ENCODE assay signal across 10 cellular contexts in the genomic region with DNA sequence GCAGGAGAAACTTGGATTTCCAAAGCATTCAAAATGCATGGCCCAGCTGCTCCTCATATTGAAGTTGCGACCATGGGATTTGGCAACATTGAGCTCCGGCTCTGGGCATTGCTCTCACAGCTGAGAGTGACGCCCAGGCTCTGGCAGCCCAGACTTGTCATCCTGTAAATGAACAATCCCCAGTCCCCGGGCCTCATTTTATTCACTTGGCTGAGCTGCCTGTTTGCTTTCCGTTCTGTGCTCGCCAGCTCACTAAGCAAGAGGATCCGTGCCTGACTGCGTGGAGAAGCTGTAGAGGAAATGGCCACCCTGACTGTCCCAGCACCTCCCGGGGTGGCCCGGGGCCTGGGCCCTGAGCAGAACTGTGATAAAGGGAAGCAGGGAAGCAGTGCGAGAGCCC.
DNase-seq lines count a peak whose midpoint lies in the region; ATAC-seq and TF ChIP-seq lines count a peak whose summit lies in the region.
"Had no signal": no experiment of that assay in that cellular context is flagged by ENCODE, and none has a peak within 500 bp of the region (broad histone marks: within the 10 kb centered on the region; RNA-seq: fewer than 3 reads in every experiment).

No MANE protein-coding gene starts in this region.

- H2BK120ac ChIP-seq in mesendoderm (ENCODE audit: low read depth, low read length): no peak overlapping the region

- H3K4me1 ChIP-seq in HUES48 (ENCODE audit: control insufficient read depth, insufficient read depth, low read length): peaks cover 28% of the 10 kb centered on the region
- peaks cover 22 to 23% of the 10 kb centered on the region in 2 donors for H3K4me1 ChIP-seq in gastrocnemius medialis
- H3K4me1 ChIP-seq in mesendoderm (ENCODE audit: control insufficient read depth, low read depth, low read length): peaks cover 11% of the 10 kb centered on the region

- no peak overlapping the region for H3K4me3 Mint-ChIP-seq in immature natural killer cell

- peak; percentile 59 to 72 for ATAC-seq in gastrocnemius medialis
- no peak for ATAC-seq in GM19328 (IDR thresholded peaks at IDR 0.05; ENCODE audit: unreplicated experiment)
- no peak for ATAC-seq in HG03354 (IDR thresholded peaks at IDR 0.05; ENCODE audit: poor library complexity, severe bottlenecking, unreplicated experiment)

- intact Hi-C loops in gastrocnemius medialis (cut with DNase I; ENCODE audit: low total_unique reads): no loop called here

- H3K9me3 ChIP-seq in HUES48 (ENCODE audit: control insufficient read depth, insufficient read depth, low read length) (no peaks in the 10 kb centered on the region), gastrocnemius medialis (no peaks in the 10 kb centered on the region)

- TF ChIP-seq CTCF in coronary artery (IDR thresholded peaks at IDR 0.05): no peak
- no peak for TF ChIP-seq CTCF in gastrocnemius medialis (IDR thresholded peaks at IDR 0.05 in 4 of 5, conservative IDR thresholded peaks at IDR 0.05 in 1 of 5)

- H3K18ac ChIP-seq in mesendoderm (ENCODE audit: low read length): no peak overlapping the region

- H3K23ac ChIP-seq in mesendoderm (ENCODE audit: low read length): no peak overlapping the region

- no peak overlapping the region for H2BK5ac ChIP-seq in mesendoderm (ENCODE audit: low read length)

- H2BK15ac ChIP-seq in mesendoderm (replicated peaks; ENCODE audit: low read depth): no peak overlapping the region

- TF ChIP-seq POLR2A in gastrocnemius medialis (IDR thresholded peaks at IDR 0.05): no peak

- no peaks in the 10 kb centered on the region for H3K36me3 Mint-ChIP-seq in immature natural killer cell

- H3K36me3 ChIP-seq in HUES48 (ENCODE audit: control insufficient read depth, insufficient read depth, low read length) (no peaks in the 10 kb centered on the region), gastrocnemius medialis (no peaks in the 10 kb centered on the region), mesendoderm (ENCODE audit: control insufficient read depth, insufficient read depth, low read length) (no peaks in the 10 kb centered on the region)

- H3K4ac ChIP-seq in mesendoderm (ENCODE audit: low read depth, low read length): no peak overlapping the region

- H3K4me3 ChIP-seq in HUES48 (ENCODE audit: low read depth, low read length) (no peak overlapping the region), coronary artery (no peak overlapping the region), gastrocnemius medialis (no peak overlapping the region), mesendoderm (ENCODE audit: low read length) (no peak overlapping the region)

- H4K5ac ChIP-seq in mesendoderm (ENCODE audit: low read length): no peak overlapping the region

- peaks cover 0 to 6% (median 4%) of the 10 kb centered on the region in 3 donors for H3K27me3 Mint-ChIP-seq in immature natural killer cell (ENCODE audit: low read depth in 3 of 3)

- H2AK5ac ChIP-seq in mesendoderm (ENCODE audit: low read length): no peak overlapping the region

- no peak overlapping the region for H3K27ac Mint-ChIP-seq in immature natural killer cell

- no peak overlapping the region for H3K9ac ChIP-seq in HUES48 (ENCODE audit: low read depth, low read length)
- no peak overlapping the region for H3K9ac ChIP-seq in mesendoderm (ENCODE audit: low read length)

- in situ Hi-C loops in gastrocnemius medialis (cut with MboI; ENCODE audit: low sequenced_read_pairs in 4 of 4): loop anchor here in 2 of 4 donors (25.0 kb wide), 1 partner anchor 493 kb away; no protein-coding TSS in a partner anchor

- H3K27ac ChIP-seq in HUES48 (ENCODE audit: low read depth, low read length): peak overlapping the region; percentile 6
- peak overlapping the region; percentile 66 to 79 for H3K27ac ChIP-seq in coronary artery
- peak overlapping the region; percentile 3 to 70 (median 50) for H3K27ac ChIP-seq in gastrocnemius medialis
- no peak overlapping the region for H3K27ac ChIP-seq in mesendoderm (ENCODE audit: low read depth, low read length)

- no peaks in the 10 kb centered on the region for H3K4me1 Mint-ChIP-seq in immature natural killer cell

- WGBS in mesendoderm (ENCODE audit: extremely low coverage, insufficient coverage, low lambda C conversion rate): no CpG with 5 or more reads among the region's 11 CpGs

- no peak overlapping the region for H4K8ac ChIP-seq in mesendoderm (ENCODE audit: low read depth, low read length)

- no peaks in the 10 kb centered on the region for H3K9me3 Mint-ChIP-seq in immature natural killer cell

- H3K56ac ChIP-seq in mesendoderm (ENCODE audit: low read length): no peak overlapping the region

- H3K4me2 ChIP-seq in mesendoderm (ENCODE audit: low read length): no peak overlapping the region

- DNase-seq in coronary artery (ENCODE audit: low spot score): peak; percentile 80
- DNase-seq in iris pigment epithelial cell (ENCODE audit: low read depth): peak; percentile 30
- peak; percentile 38 to 63 for DNase-seq in gastrocnemius medialis
- DNase-seq in mesendoderm: no peak
- no peak for DNase-seq in immature natural killer cell
- DNase-seq: KBM-7, T-helper 9 cell had no signal

- H3K79me1 ChIP-seq in mesendoderm (ENCODE audit: low read length): no peaks in the 10 kb centered on the region

- H3K79me2 ChIP-seq in mesendoderm (ENCODE audit: control insufficient read depth, insufficient read depth, low read length): no peaks in the 10 kb centered on the region

- H3K27me3 ChIP-seq in HUES48 (ENCODE audit: control insufficient read depth, insufficient read depth, low read length) (peaks cover 13% of the 10 kb centered on the region; the same call in 1 of the 2 replicates), gastrocnemius medialis (no peaks in the 10 kb centered on the region), mesendoderm (ENCODE audit: insufficient read depth, low read length, poor library complexity) (no peaks in the 10 kb centered on the region)

Comparison
In these comparisons a context has a peak if more than half of its experiments do, and no peak if none do; other contexts are left out.
1. DNase-seq: peak in coronary artery (single experiment), iris pigment epithelial cell (single experiment) and gastrocnemius medialis (2 of 2); none in mesendoderm (single experiment) and immature natural killer cell (0 of 3).
2. ATAC-seq: peak in gastrocnemius medialis (2 of 2); none in GM19328 (single experiment) and HG03354 (single experiment).